8 cellular contexts compared by ENCODE assay signal in the genomic region with DNA sequence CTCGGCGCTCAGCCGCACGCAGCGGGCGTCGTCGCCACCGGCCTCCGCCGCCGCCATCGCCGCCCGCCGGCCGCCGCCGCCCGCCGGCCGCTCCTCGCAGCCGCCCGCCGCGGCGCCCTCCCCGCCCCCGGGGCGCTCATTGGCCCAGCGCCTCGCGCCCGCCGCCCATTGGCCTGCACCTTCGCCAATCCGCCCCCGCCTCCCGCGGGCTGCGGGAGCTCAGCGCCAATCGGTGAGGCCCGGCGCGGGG. TPM values are rescaled to one million over a fixed set of nuclear protein-coding genes. Genes with fewer than 3 reads are reported as not detected.
A peak's percentile ranks its signal among the peaks of the same experiment; 100 is the strongest.
DNase-seq lines count a peak whose midpoint lies in the region; ATAC-seq and TF ChIP-seq lines count a peak whose summit lies in the region.

A gene with protein sequence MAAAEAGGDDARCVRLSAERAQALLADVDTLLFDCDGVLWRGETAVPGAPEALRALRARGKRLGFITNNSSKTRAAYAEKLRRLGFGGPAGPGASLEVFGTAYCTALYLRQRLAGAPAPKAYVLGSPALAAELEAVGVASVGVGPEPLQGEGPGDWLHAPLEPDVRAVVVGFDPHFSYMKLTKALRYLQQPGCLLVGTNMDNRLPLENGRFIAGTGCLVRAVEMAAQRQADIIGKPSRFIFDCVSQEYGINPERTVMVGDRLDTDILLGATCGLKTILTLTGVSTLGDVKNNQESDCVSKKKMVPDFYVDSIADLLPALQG (minus strand): TSS at position 120 of the 250 bp plus-strand sequence. CDS start 63 bp downstream, at position 57.

- DNase-seq in T-helper 2 cell treated with Interferon-gamma antibody and Interleukin-4, amounts not matched to agents 5 μg/mL and 100 μg/mL, for 36 hours (ENCODE audit: low spot score) = no peak
- no peak for DNase-seq in glomerular endothelial cell (ENCODE audit: extremely low read depth, low read depth, low spot score)
- DNase-seq in progenitor cell of endocrine pancreas (ENCODE audit: low spot score, unreplicated experiment) = no peak
- no peak for DNase-seq in HEK293T (ENCODE audit: extremely low spot score)
- no peak for DNase-seq in GM10248 (ENCODE audit: extremely low spot score)
- no peak for DNase-seq in medulla oblongata (ENCODE audit: extremely low spot score)

- peaks cover 11% of the 10 kb centered on the region for H3K36me3 Mint-ChIP-seq in T-helper 2 cell treated with Interferon-gamma antibody and Interleukin-4, amounts not matched to agents 5 μg/mL and 100 μg/mL, for 36 hours (ENCODE audit: low read depth)
- no peaks in the 10 kb centered on the region for H3K36me3 Mint-ChIP-seq in progenitor cell of endocrine pancreas (ENCODE audit: insufficient read depth)

- peaks cover 12% of the 10 kb centered on the region for H3K4me1 Mint-ChIP-seq in T-helper 2 cell treated with Interferon-gamma antibody and Interleukin-4, amounts not matched to agents 5 μg/mL and 100 μg/mL, for 36 hours (ENCODE audit: low read depth)
- H3K4me1 Mint-ChIP-seq in progenitor cell of endocrine pancreas (ENCODE audit: low read depth) = peaks cover 13% of the 10 kb centered on the region

- H3K9me3 Mint-ChIP-seq in T-helper 2 cell treated with Interferon-gamma antibody and Interleukin-4, amounts not matched to agents 5 μg/mL and 100 μg/mL, for 36 hours = no peaks in the 10 kb centered on the region
- H3K9me3 Mint-ChIP-seq in progenitor cell of endocrine pancreas (ENCODE audit: low read depth) = no peaks in the 10 kb centered on the region

- H3K27ac Mint-ChIP-seq in T-helper 2 cell treated with Interferon-gamma antibody and Interleukin-4, amounts not matched to agents 5 μg/mL and 100 μg/mL, for 36 hours = peak within 1 kb of the TSS; percentile 92
- peak within 1 kb of the TSS; percentile 98 for H3K27ac Mint-ChIP-seq in progenitor cell of endocrine pancreas

- POLR2A ChIA-PET in HEK293T (lab: Yijun Ruan, JAX) (interaction anchor here (0.6 to 3.7 kb wide), 12 partner anchors 9 to 250 kb away, joined by 3 to 34 read pairs (median 8); a partner anchor contains a TSS), GM10248 (lab: Yijun Ruan, JAX) (interaction anchor here (0.6 to 1.4 kb wide), 4 partner anchors 9 to 132 kb away, joined by 3 to 7 read pairs (median 4); a partner anchor contains a TSS)

- peak within 1 kb of the TSS; percentile 88 for H3K4me3 Mint-ChIP-seq in T-helper 2 cell treated with Interferon-gamma antibody and Interleukin-4, amounts not matched to agents 5 μg/mL and 100 μg/mL, for 36 hours
- H3K4me3 Mint-ChIP-seq in progenitor cell of endocrine pancreas (ENCODE audit: low read depth) = peak within 1 kb of the TSS; percentile 86

- no peak for TF ChIP-seq CTCF in progenitor cell of endocrine pancreas (IDR thresholded peaks at IDR 0.05; ENCODE audit: unreplicated experiment)
- TF ChIP-seq CTCF in GM10248 (IDR thresholded peaks at IDR 0.05; ENCODE audit: control extremely low read depth, extremely low read depth, low read depth, missing control alignments) = no peak

- ATAC-seq in GM18502 (IDR thresholded peaks at IDR 0.05; ENCODE audit: poor library complexity, unreplicated experiment) (peak; percentile 87), HG02885 (IDR thresholded peaks at IDR 0.05; ENCODE audit: poor library complexity, unreplicated experiment) (peak; percentile 90)

- CTCF ChIA-PET in HEK293T (lab: Yijun Ruan, JAX) = interaction anchor here (0.6 kb wide), 2 partner anchors 59 to 74 kb away, joined by 3 read pairs; no protein-coding TSS in a partner anchor
- CTCF ChIA-PET in GM10248 (lab: Yijun Ruan, JAX) = interaction anchor here (0.6 to 1.0 kb wide), 2 partner anchors 9 to 82 kb away, joined by 3 read pairs; no protein-coding TSS in a partner anchor

- H3K27me3 Mint-ChIP-seq in T-helper 2 cell treated with Interferon-gamma antibody and Interleukin-4, amounts not matched to agents 5 μg/mL and 100 μg/mL, for 36 hours (ENCODE audit: low read depth) = no peaks in the 10 kb centered on the region
- H3K27me3 Mint-ChIP-seq in progenitor cell of endocrine pancreas = no peaks in the 10 kb centered on the region

TF ChIP-seq in HEK293T, 16 proteins besides CTCF, POLR2A, EP300 and RAD21:
- no peak for TF ChIP-seq BHLHE40 (IDR thresholded peaks at IDR 0.05; ENCODE audit: borderline replicate concordance)
- TF ChIP-seq, protein P1, sequence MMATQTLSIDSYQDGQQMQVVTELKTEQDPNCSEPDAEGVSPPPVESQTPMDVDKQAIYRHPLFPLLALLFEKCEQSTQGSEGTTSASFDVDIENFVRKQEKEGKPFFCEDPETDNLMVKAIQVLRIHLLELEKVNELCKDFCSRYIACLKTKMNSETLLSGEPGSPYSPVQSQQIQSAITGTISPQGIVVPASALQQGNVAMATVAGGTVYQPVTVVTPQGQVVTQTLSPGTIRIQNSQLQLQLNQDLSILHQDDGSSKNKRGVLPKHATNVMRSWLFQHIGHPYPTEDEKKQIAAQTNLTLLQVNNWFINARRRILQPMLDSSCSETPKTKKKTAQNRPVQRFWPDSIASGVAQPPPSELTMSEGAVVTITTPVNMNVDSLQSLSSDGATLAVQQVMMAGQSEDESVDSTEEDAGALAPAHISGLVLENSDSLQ (IDR thresholded peaks at IDR 0.05) = no peak
TF ChIP-seq in HEK293T: peak in this region for 0.

RNA-seq across cellular contexts. Expression of the gene that starts here (rescaled TPM):
- total RNA-seq in glomerular endothelial cell (21.0 and 24.9 TPM in 2 replicates), progenitor cell of endocrine pancreas (28.5 and 30.6 TPM in 2 replicates)
